In the genomic region with DNA sequence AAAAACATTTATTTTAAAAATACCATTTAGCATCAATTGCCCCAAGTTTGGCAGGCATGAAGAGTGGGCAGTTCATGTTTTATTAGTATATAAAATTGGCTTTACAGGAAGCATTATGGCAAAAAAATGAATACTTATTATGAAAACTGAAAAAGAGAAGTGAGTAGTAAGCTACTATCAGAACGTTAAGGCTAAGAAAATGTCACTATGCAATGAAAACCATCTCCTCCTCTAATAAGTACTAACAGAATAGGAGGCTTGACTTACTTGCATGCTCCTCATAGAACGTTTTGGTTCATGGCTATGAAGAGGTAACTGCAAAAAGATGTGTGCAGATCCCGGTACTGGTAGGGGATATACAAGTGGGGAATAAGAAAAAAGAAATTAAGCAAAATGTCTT, we compare ENCODE assay signal across 10 cellular contexts. TPM values are rescaled to one million over a fixed set of nuclear protein-coding genes. Genes with fewer than 3 reads are reported as not detected.
DNase-seq lines count a peak whose midpoint lies in the region; ATAC-seq and TF ChIP-seq lines count a peak whose summit lies in the region.
"Had no signal": no experiment of that assay in that cellular context is flagged by ENCODE, and none has a peak within 500 bp of the region (broad histone marks: within the 10 kb centered on the region; RNA-seq: fewer than 3 reads in every experiment).

No MANE protein-coding gene starts in this region.

- H3K36me3 ChIP-seq in left ventricle myocardium inferior (peaks cover 5% of the 10 kb centered on the region), Peyer's patch (no peaks in the 10 kb centered on the region)

- intact Hi-C loops in left ventricle myocardium inferior (cut with micrococcal nuclease), result loop anchor here (10.0 kb wide), 1 partner anchor 204 kb away; no protein-coding TSS in a partner anchor

- H3K4me1 ChIP-seq in left ventricle myocardium inferior, result peaks cover 12% of the 10 kb centered on the region
- H3K4me1 ChIP-seq in Peyer's patch, result no peaks in the 10 kb centered on the region

- TF ChIP-seq POLR2A in Peyer's patch (IDR thresholded peaks at IDR 0.05), result no peak

- H3K27ac ChIP-seq in left ventricle myocardium inferior (replicated peaks) (no peak overlapping the region), Peyer's patch (no peak overlapping the region)

- no peaks in the 10 kb centered on the region for H3K27me3 ChIP-seq in left ventricle myocardium inferior (ENCODE audit: low read depth)
- no peaks in the 10 kb centered on the region for H3K27me3 ChIP-seq in Peyer's patch

- DNase-seq in GM10248 (ENCODE audit: extremely low spot score), result peak; percentile 45
- DNase-seq in DMS 273 treated with DMSO at 0.1 percent for 48 hours (lab: John Stamatoyannopoulos, UW), result no peak
- DNase-seq in left ventricle myocardium inferior, result no peak
- DNase-seq in Peyer's patch, result no peak
- DNase-seq: activated naive CD4-positive, alpha-beta T cell treated with Interleukin-2 at 50 U/mL for 16 hours; stimulated activated CD8-positive, alpha-beta memory T cell treated with anti-CD3 and anti-CD28 coated beads, Interleukin-4, amount 100 ng/mL, for 48 hours had no signal

- peak; percentile 57 for ATAC-seq in GM19351 (IDR thresholded peaks at IDR 0.05; ENCODE audit: unreplicated experiment)
- ATAC-seq in HG02759 (IDR thresholded peaks at IDR 0.05; ENCODE audit: unreplicated experiment), result peak; percentile 33
- ATAC-seq in HG03432 (IDR thresholded peaks at IDR 0.05; ENCODE audit: unreplicated experiment), result peak; percentile 62
- ATAC-seq in SK-N-SH treated with all-trans-retinoic acid at 6 μM for 48 hours, result no peak

- H3K9me3 ChIP-seq in left ventricle myocardium inferior (replicated peaks) (no peaks in the 10 kb centered on the region), Peyer's patch (no peaks in the 10 kb centered on the region)

- CTCF ChIA-PET in GM10248 (lab: Yijun Ruan, JAX), result interaction anchor here (1.0 to 9.9 kb wide), 4 partner anchors 9 to 269 kb away, joined by 3 to 111 read pairs (median 12); no protein-coding TSS in a partner anchor

- POLR2A ChIA-PET in GM10248 (lab: Yijun Ruan, JAX), result interaction anchor here (1.4 kb wide), 1 partner anchor 23 kb away, joined by 4 read pairs; no protein-coding TSS in a partner anchor

- H3K4me3 ChIP-seq in left ventricle myocardium inferior, result no peak overlapping the region
- no peak overlapping the region for H3K4me3 ChIP-seq in Peyer's patch

- TF ChIP-seq CTCF in GM10248 (IDR thresholded peaks at IDR 0.05; ENCODE audit: control extremely low read depth, extremely low read depth, low read depth, missing control alignments) (no peak), left ventricle myocardium inferior (IDR thresholded peaks at IDR 0.05; ENCODE audit: borderline replicate concordance) (no peak), Peyer's patch (IDR thresholded peaks at IDR 0.05) (no peak)

TF ChIP-seq in SK-N-SH treated with all-trans-retinoic acid at 6 μM for 48 hours, 23 proteins besides CTCF, POLR2A, EP300 and RAD21:
- TF ChIP-seq, protein P1, sequence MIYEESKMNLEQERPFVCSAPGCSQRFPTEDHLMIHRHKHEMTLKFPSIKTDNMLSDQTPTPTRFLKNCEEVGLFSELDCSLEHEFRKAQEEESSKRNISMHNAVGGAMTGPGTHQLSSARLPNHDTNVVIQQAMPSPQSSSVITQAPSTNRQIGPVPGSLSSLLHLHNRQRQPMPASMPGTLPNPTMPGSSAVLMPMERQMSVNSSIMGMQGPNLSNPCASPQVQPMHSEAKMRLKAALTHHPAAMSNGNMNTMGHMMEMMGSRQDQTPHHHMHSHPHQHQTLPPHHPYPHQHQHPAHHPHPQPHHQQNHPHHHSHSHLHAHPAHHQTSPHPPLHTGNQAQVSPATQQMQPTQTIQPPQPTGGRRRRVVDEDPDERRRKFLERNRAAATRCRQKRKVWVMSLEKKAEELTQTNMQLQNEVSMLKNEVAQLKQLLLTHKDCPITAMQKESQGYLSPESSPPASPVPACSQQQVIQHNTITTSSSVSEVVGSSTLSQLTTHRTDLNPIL (CRISPR knock-in tag; IDR thresholded peaks at IDR 0.05; ENCODE audit: low read depth), result no peak
- TF ChIP-seq GLIS3 (CRISPR knock-in tag; IDR thresholded peaks at IDR 0.05), result no peak
- no peak for TF ChIP-seq CSDC2 (CRISPR knock-in tag; IDR thresholded peaks at IDR 0.05)
- no peak for TF ChIP-seq ZC3H10 (CRISPR knock-in tag; IDR thresholded peaks at IDR 0.05)
- TF ChIP-seq, protein P2, sequence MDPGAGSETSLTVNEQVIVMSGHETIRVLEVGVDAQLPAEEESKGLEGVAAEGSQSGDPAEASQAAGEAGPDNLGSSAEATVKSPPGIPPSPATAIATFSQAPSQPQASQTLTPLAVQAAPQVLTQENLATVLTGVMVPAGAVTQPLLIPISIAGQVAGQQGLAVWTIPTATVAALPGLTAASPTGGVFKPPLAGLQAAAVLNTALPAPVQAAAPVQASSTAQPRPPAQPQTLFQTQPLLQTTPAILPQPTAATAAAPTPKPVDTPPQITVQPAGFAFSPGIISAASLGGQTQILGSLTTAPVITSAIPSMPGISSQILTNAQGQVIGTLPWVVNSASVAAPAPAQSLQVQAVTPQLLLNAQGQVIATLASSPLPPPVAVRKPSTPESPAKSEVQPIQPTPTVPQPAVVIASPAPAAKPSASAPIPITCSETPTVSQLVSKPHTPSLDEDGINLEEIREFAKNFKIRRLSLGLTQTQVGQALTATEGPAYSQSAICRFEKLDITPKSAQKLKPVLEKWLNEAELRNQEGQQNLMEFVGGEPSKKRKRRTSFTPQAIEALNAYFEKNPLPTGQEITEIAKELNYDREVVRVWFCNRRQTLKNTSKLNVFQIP (CRISPR knock-in tag; IDR thresholded peaks at IDR 0.05; ENCODE audit: borderline replicate concordance, low read depth), result no peak
- TF ChIP-seq ZFP30 (CRISPR knock-in tag; IDR thresholded peaks at IDR 0.05), result no peak
- no peak for TF ChIP-seq TOX (CRISPR knock-in tag; IDR thresholded peaks at IDR 0.05; ENCODE audit: borderline replicate concordance)
- no peak for TF ChIP-seq TCF4 (CRISPR knock-in tag; IDR thresholded peaks at IDR 0.05; ENCODE audit: borderline replicate concordance)
- no peak for TF ChIP-seq ZFP3 (CRISPR knock-in tag; IDR thresholded peaks at IDR 0.05)
- no peak for TF ChIP-seq ARNTL (CRISPR knock-in tag; IDR thresholded peaks at IDR 0.05; ENCODE audit: borderline replicate concordance, low read depth)
TF ChIP-seq in SK-N-SH treated with all-trans-retinoic acid at 6 μM for 48 hours: peak in this region for 0.

RNA-seq across cellular contexts. Expression of a gene that starts 23.6 kb away (rescaled TPM):
- total RNA-seq in left ventricle myocardium inferior (2.3 TPM), Peyer's patch (1 to 10 TPM in 1 of 4 donors, under 1 TPM in 1, not detected in 2; 0.80 to 3.3 TPM)

RNA-seq across cellular contexts. Expression of a gene that starts 34.1 kb away (rescaled TPM):
- total RNA-seq in left ventricle myocardium inferior, result 59.3 TPM
- total RNA-seq in Peyer's patch, result 10 to 100 TPM; 17.3 to 31.9 (median 28.2) TPM

RNA-seq across cellular contexts. Expression of a gene that starts 47.2 kb away (rescaled TPM):
- 77.5 TPM for total RNA-seq in left ventricle myocardium inferior
- 100 to 1,000 TPM in 2 of 4 donors, 10 to 100 TPM in 2; 36.3 to 119 (median 99.7) TPM for total RNA-seq in Peyer's patch
